Comparison of ENCODE assay signal across 8 cellular contexts in genomic region chr9:113620377-113621161, GRCh38.
DNase-seq lines count a peak whose midpoint lies in the region; ATAC-seq, FAIRE-seq and TF ChIP-seq lines count a peak whose summit lies in the region.

No MANE protein-coding gene starts in this region.

- no peaks in the 10 kb centered on the region for H3K36me3 ChIP-seq in ectodermal cell (ENCODE audit: control insufficient read depth, insufficient read depth, low read length)

- peak; percentile 74 for DNase-seq in activated CD4-positive, alpha-beta T cell treated with anti-CD3 and anti-CD28 coated beads for 48 hours
- no peak for DNase-seq in activated CD4-positive, alpha-beta T cell treated with anti-CD3 and anti-CD28 coated beads, Interleukin-2, amount 50 U/mL, for 4 hours
- DNase-seq in NCI-H748 treated with DMSO at 0.1 percent for 48 hours (lab: John Stamatoyannopoulos, UW) (peak; percentile 39), mesenteric fat pad (ENCODE audit: low spot score) (peak; percentile 88), ureter (ENCODE audit: low spot score) (peak; percentile 86), GM12892 (ENCODE audit: insufficient read length) (no peak)

- no peak for FAIRE-seq in GM12892 (lab: Jason Lieb, UNC)

- no peak overlapping the region for H3K4me3 ChIP-seq in ectodermal cell (ENCODE audit: insufficient read depth, low read depth, low read length)

- H3K4me1 ChIP-seq in ectodermal cell (ENCODE audit: control insufficient read depth, insufficient read depth, low read length): peaks cover 33% of the 10 kb centered on the region

- H3K27ac ChIP-seq in ectodermal cell (ENCODE audit: insufficient read depth, low read depth, low read length, poor library complexity, severe bottlenecking): peak overlapping the region; percentile 69

- H3K9me3 ChIP-seq in ectodermal cell (ENCODE audit: control insufficient read depth, low read length): no peaks in the 10 kb centered on the region

- 69 to 73% methylated on average over 16 of the region's 16 CpGs for WGBS in ectodermal cell, 2 experiments

- no peak for ATAC-seq in GM18517 (IDR thresholded peaks at IDR 0.05; ENCODE audit: unreplicated experiment)

- no peaks in the 10 kb centered on the region for H3K27me3 ChIP-seq in ectodermal cell (ENCODE audit: control insufficient read depth, insufficient read depth, low read length, poor library complexity, severe bottlenecking)

- no peak for TF ChIP-seq POLR2A in GM12892 (IDR thresholded peaks at IDR 0.05; ENCODE audit: low read depth, low read length)

Comparison
In these comparisons a context has a peak if more than half of its experiments do, and no peak if none do; other contexts are left out.
1. DNase-seq: peak in activated CD4-positive, alpha-beta T cell treated with anti-CD3 and anti-CD28 coated beads for 48 hours (single experiment), NCI-H748 treated with DMSO at 0.1 percent for 48 hours (single experiment), mesenteric fat pad (single experiment) and ureter (single experiment); none in activated CD4-positive, alpha-beta T cell treated with anti-CD3 and anti-CD28 coated beads, Interleukin-2, amount 50 U/mL, for 4 hours (0 of 2) and GM12892 (single experiment).